Comparison of ENCODE assay signal across 11 cellular contexts in genomic region chr16:4494746-4495490, GRCh38. TPM values are rescaled to one million over a fixed set of nuclear protein-coding genes. Genes with fewer than 3 reads are reported as not detected.
DNase-seq lines count a peak whose midpoint lies in the region; ATAC-seq, FAIRE-seq and TF ChIP-seq lines count a peak whose summit lies in the region.
"Had no signal": no experiment of that assay in that cellular context is flagged by ENCODE, and none has a peak within 500 bp of the region (broad histone marks: within the 10 kb centered on the region; RNA-seq: fewer than 3 reads in every experiment).

No MANE protein-coding gene starts in this region.

- TF ChIP-seq CTCF in A549 (IDR thresholded peaks at IDR 0.05) = no peak

- peaks cover 26% of the 10 kb centered on the region for H3K4me1 ChIP-seq in A549

- no peaks in the 10 kb centered on the region for H3K27me3 Mint-ChIP-seq in activated T-helper 17 cell treated with anti-CD3 and anti-CD28 coated beads, Interleukin-2, amount 50 U/mL, for 72 hours
- peaks cover 0 to 4% (median 0%) of the 10 kb centered on the region in 3 donors for H3K27me3 Mint-ChIP-seq in immature natural killer cell (ENCODE audit: low read depth in 3 of 3)
- H3K27me3 Mint-ChIP-seq: dendritic cell treated with granulocyte-macrophage colony-stimulating factor and Interleukin-4, amounts not matched to agents 40 ng/mL and 50 ng/mL, for 4 days had no signal

- peak overlapping the region; percentile 46 for H3K27ac Mint-ChIP-seq in activated T-helper 17 cell treated with anti-CD3 and anti-CD28 coated beads, Interleukin-2, amount 50 U/mL, for 72 hours
- H3K27ac Mint-ChIP-seq in immature natural killer cell = peak overlapping the region; percentile 46 to 87 (median 82)
- H3K27ac Mint-ChIP-seq: dendritic cell treated with granulocyte-macrophage colony-stimulating factor and Interleukin-4, amounts not matched to agents 40 ng/mL and 50 ng/mL, for 4 days had no signal

- ATAC-seq in A549 = peak; percentile 63 to 84; a peak in 5 of 6 replicates
- ATAC-seq in activated T-helper 17 cell treated with anti-CD3 and anti-CD28 coated beads, Interleukin-2, amount 50 U/mL, for 72 hours (replicated peaks) = no peak
- ATAC-seq in GM18520 (IDR thresholded peaks at IDR 0.05; ENCODE audit: unreplicated experiment) = no peak
- no peak for ATAC-seq in HG03025 (IDR thresholded peaks at IDR 0.05; ENCODE audit: low FRiP score, unreplicated experiment)
- no peak for ATAC-seq in HG03432 (IDR thresholded peaks at IDR 0.05; ENCODE audit: unreplicated experiment)

- POLR2A ChIA-PET in A549 (lab: Yijun Ruan, JAX) = no interaction called here

- DNase-seq in A549 (ENCODE audit: low read depth in 1 of 2, low spot score in 1 of 2) = peak in 1 of 2 experiments; percentile 62
- peak; percentile 23 for DNase-seq in H4 (ENCODE audit: low spot score)
- DNase-seq in immature natural killer cell = no peak
- DNase-seq in NCI-H187 (lab: John Stamatoyannopoulos, UW) = no peak
- DNase-seq: activated CD4-positive, alpha-beta T cell treated with anti-CD3 and anti-CD28 coated beads, Interleukin-2, amount 50 U/mL, for 48 hours; left cardiac atrium had no signal

- H3K4me1 Mint-ChIP-seq in activated T-helper 17 cell treated with anti-CD3 and anti-CD28 coated beads, Interleukin-2, amount 50 U/mL, for 72 hours = peaks cover 29% of the 10 kb centered on the region
- H3K4me1 Mint-ChIP-seq in immature natural killer cell = peaks cover 77 to 79% of the 10 kb centered on the region in 2 donors

- WGBS in A549 (ENCODE audit: missing lambda C conversion rate) = 59% methylated on average over 6 of the region's 6 CpGs

- no peak overlapping the region for H3K4me3 Mint-ChIP-seq in activated T-helper 17 cell treated with anti-CD3 and anti-CD28 coated beads, Interleukin-2, amount 50 U/mL, for 72 hours
- peak overlapping the region in 3 of 5 donors; percentile 8 to 51 (median 42) for H3K4me3 Mint-ChIP-seq in immature natural killer cell
- H3K4me3 Mint-ChIP-seq: dendritic cell treated with granulocyte-macrophage colony-stimulating factor and Interleukin-4, amounts not matched to agents 40 ng/mL and 50 ng/mL, for 4 days had no signal

- peaks cover 61% of the 10 kb centered on the region for H3K36me3 Mint-ChIP-seq in activated T-helper 17 cell treated with anti-CD3 and anti-CD28 coated beads, Interleukin-2, amount 50 U/mL, for 72 hours (ENCODE audit: low read depth)
- peaks cover 6 to 24% (median 7%) of the 10 kb centered on the region in 3 donors for H3K36me3 Mint-ChIP-seq in immature natural killer cell

- TF ChIP-seq EP300 in A549 (IDR thresholded peaks at IDR 0.05) = no peak

- FAIRE-seq in A549 (lab: Jason Lieb, UNC) = no peak

- H3K4me3 ChIP-seq in A549 = no peak overlapping the region

- no peak for TF ChIP-seq POLR2A in A549 (IDR thresholded peaks at IDR 0.05; ENCODE audit: low read length)

- H3K9me3 ChIP-seq in A549 = no peaks in the 10 kb centered on the region

- peak overlapping the region; percentile 41 for H3K4me2 ChIP-seq in A549

- no peaks in the 10 kb centered on the region for H3K9me3 Mint-ChIP-seq in activated T-helper 17 cell treated with anti-CD3 and anti-CD28 coated beads, Interleukin-2, amount 50 U/mL, for 72 hours
- H3K9me3 Mint-ChIP-seq in immature natural killer cell = no peaks in the 10 kb centered on the region
- H3K9me3 Mint-ChIP-seq: dendritic cell treated with granulocyte-macrophage colony-stimulating factor and Interleukin-4, amounts not matched to agents 40 ng/mL and 50 ng/mL, for 4 days had no signal

- CTCF ChIA-PET in A549 (lab: Yijun Ruan, JAX) = interaction anchor here (0.7 to 3.7 kb wide), 4 partner anchors 12 to 28 kb away, joined by 4 to 27 read pairs (median 10); partner anchors contain the start of gene HMOX2

- no peak for TF ChIP-seq RAD21 in A549 (conservative IDR thresholded peaks at IDR 0.05 in 1 of 2, IDR thresholded peaks at IDR 0.05 in 1 of 2)

- H3K27ac ChIP-seq in A549 = peak overlapping the region in 1 of 2 experiments; percentile 68; a peak in 4 of 6 replicates

TF ChIP-seq in A549, 52 proteins besides CTCF, POLR2A, EP300 and RAD21:
- TF ChIP-seq ZSCAN20 (CRISPR knock-in tag; IDR thresholded peaks at IDR 0.05) (no peak), NPAS2 (CRISPR knock-in tag; IDR thresholded peaks at IDR 0.05; ENCODE audit: borderline replicate concordance) (no peak), BHLHE40 (IDR thresholded peaks at IDR 0.05; ENCODE audit: low read depth, low read length) (no peak), RNF2 (IDR thresholded peaks at IDR 0.05; ENCODE audit: borderline replicate concordance, low read depth) (no peak), HOXB5 (CRISPR knock-in tag; IDR thresholded peaks at IDR 0.05) (no peak), ZNF302 (CRISPR knock-in tag; IDR thresholded peaks at IDR 0.05) (no peak), BCL3 (IDR thresholded peaks at IDR 0.05) (no peak), HES2 (IDR thresholded peaks at IDR 0.05) (no peak), RFX5 (IDR thresholded peaks at IDR 0.05) (no peak)

RNA-seq across cellular contexts. Expression of gene HMOX2, which starts 18.7 kb away (rescaled TPM):
- 35.4 and 37.3 TPM in 2 replicates for polyA plus RNA-seq in A549 (2011; rRNA removed)
- 65.7 and 69.4 TPM in 2 replicates for polyA plus RNA-seq in A549 (2012; cell fraction: cytosol; rRNA removed)
- 54.9 and 55.2 TPM in 2 replicates for polyA plus RNA-seq in A549 (2012; cell fraction: nucleus; rRNA removed)
- polyA plus RNA-seq in A549 (2017; fragmentation: RNase III; extraction: RNeasy Plus Mini Kit Qiagen cat#74134 plus additional on column Dnase treatment) = 47.7 to 49.6 TPM (median 49.5 TPM) in 3 replicates
- 30.2 and 35.8 TPM in 2 replicates for polyA minus RNA-seq in A549 (2011; rRNA and poly(A)+ RNA removed)
- total RNA-seq in H4 (2014; rRNA removed; shearing (Covaris generic)) = 46.3 and 48.4 TPM in 2 replicates
- 10 to 100 TPM; 60.0 to 92.1 TPM for total RNA-seq in activated T-helper 17 cell treated with anti-CD3 and anti-CD28 coated beads, Interleukin-2, amount 50 U/mL, for 72 hours
- 100 to 1,000 TPM; 130 to 225 (median 196) TPM for polyA plus RNA-seq in immature natural killer cell

RNA-seq across cellular contexts. Expression of gene NMRAL1, which starts 20.5 kb away (rescaled TPM):
- polyA plus RNA-seq in A549 (2011; rRNA removed) (36.3 and 36.4 TPM in 2 replicates), A549 (2017; fragmentation: RNase III; extraction: RNeasy Plus Mini Kit Qiagen cat#74134 plus additional on column Dnase treatment) (47.4 to 55.8 TPM (median 48.8 TPM) in 3 replicates), immature natural killer cell (10 to 100 TPM; 46.1 to 65.3 (median 60.7) TPM)
- polyA plus RNA-seq in A549 (2012; cell fraction: cytosol; rRNA removed) = 77.1 and 78.5 TPM in 2 replicates
- 83.5 and 111 TPM in 2 replicates for polyA plus RNA-seq in A549 (2012; cell fraction: nucleus; rRNA removed)
- polyA minus RNA-seq in A549 (2011; rRNA and poly(A)+ RNA removed) = 54.9 and 55.1 TPM in 2 replicates
- total RNA-seq in H4 (2014; rRNA removed; shearing (Covaris generic)) = 69.5 and 102 TPM in 2 replicates
- total RNA-seq in activated T-helper 17 cell treated with anti-CD3 and anti-CD28 coated beads, Interleukin-2, amount 50 U/mL, for 72 hours = 10 to 100 TPM; 56.5 to 63.2 TPM

RNA-seq across cellular contexts. Expression of gene CDIP1, which starts 43.7 kb away (rescaled TPM):
- polyA plus RNA-seq in A549 (2011; rRNA removed) (3.7 and 4.4 TPM in 2 replicates), A549 (2017; fragmentation: RNase III; extraction: RNeasy Plus Mini Kit Qiagen cat#74134 plus additional on column Dnase treatment) (7.8 to 8.4 TPM (median 8.3 TPM) in 3 replicates), immature natural killer cell (10 to 100 TPM; 26.9 to 51.9 (median 47.8) TPM)
- polyA plus RNA-seq in A549 (2012; cell fraction: cytosol; rRNA removed) = 5.0 and 6.2 TPM in 2 replicates
- 5.3 TPM in 2 replicates for polyA plus RNA-seq in A549 (2012; cell fraction: nucleus; rRNA removed)
- polyA minus RNA-seq in A549 (2011; rRNA and poly(A)+ RNA removed) = 2.6 and 3.7 TPM in 2 replicates
- total RNA-seq in H4 (2014; rRNA removed; shearing (Covaris generic)) = 5.4 and 8.0 TPM in 2 replicates
- total RNA-seq in activated T-helper 17 cell treated with anti-CD3 and anti-CD28 coated beads, Interleukin-2, amount 50 U/mL, for 72 hours = 10 to 100 TPM; 24.5 to 31.2 TPM

Comparison
In these comparisons a context has a peak if more than half of its experiments do, and no peak if none do; other contexts are left out.
1. ATAC-seq: peak in A549 (2 of 2); none in activated T-helper 17 cell treated with anti-CD3 and anti-CD28 coated beads, Interleukin-2, amount 50 U/mL, for 72 hours (single experiment), GM18520 (single experiment), HG03025 (single experiment) and HG03432 (single experiment).